Comparison of ENCODE assay signal across 1 cellular context in the genomic region with DNA sequence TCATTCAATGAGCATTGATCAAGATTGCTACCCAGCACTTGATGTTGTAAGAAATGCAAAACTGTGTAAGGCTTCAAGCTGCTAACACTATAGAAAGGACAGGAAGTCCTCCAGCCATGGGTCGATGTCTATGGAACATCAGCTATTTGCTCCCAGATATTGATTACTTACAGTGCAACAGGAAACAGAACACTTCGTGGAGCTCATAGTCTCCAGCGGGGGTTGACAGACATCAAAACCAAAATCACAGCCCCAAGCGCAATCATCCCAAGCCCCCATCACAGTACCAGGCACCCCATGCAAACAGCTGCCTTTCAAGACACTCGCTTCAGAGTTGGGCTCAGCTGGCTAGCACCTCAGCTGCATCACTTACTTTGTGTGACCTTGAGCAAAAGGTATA.
A peak's percentile ranks its signal among the peaks of the same experiment; 100 is the strongest.
TF ChIP-seq lines count a peak whose summit lies in the region.

No MANE protein-coding gene starts in this region.

TF ChIP-seq in HepG2, 621 proteins besides CTCF, POLR2A, EP300 and RAD21 (continued from another document and continues in another):
- TF ChIP-seq ZNF512 (CRISPR knock-in tag; IDR thresholded peaks at IDR 0.05) (no peak), ZNF674 (CRISPR knock-in tag; IDR thresholded peaks at IDR 0.05; ENCODE audit: low read depth) (no peak), ZNF510 (CRISPR knock-in tag; IDR thresholded peaks at IDR 0.05; ENCODE audit: low read depth) (no peak), HNF4A (CRISPR knock-in tag; IDR thresholded peaks at IDR 0.05) (0 out of 2 replicates have a peak, but pooled peaks have one; percentile 32), NFIB (CRISPR knock-in tag; IDR thresholded peaks at IDR 0.05; ENCODE audit: borderline replicate concordance) (no peak), ZNF224 (CRISPR knock-in tag; IDR thresholded peaks at IDR 0.05) (no peak), WIZ (CRISPR knock-in tag; IDR thresholded peaks at IDR 0.05) (no peak), KDM1A (CRISPR knock-in tag; IDR thresholded peaks at IDR 0.05) (no peak), STAG1 (CRISPR knock-in tag; IDR thresholded peaks at IDR 0.05) (no peak), ZNF75D (CRISPR knock-in tag; IDR thresholded peaks at IDR 0.05; ENCODE audit: borderline replicate concordance) (no peak), UBTF (CRISPR knock-in tag; IDR thresholded peaks at IDR 0.05) (0 out of 2 replicates have a peak, but pooled peaks have one; percentile 19), ZNF17 (CRISPR knock-in tag; IDR thresholded peaks at IDR 0.05) (no peak), ZNF121 (CRISPR knock-in tag; IDR thresholded peaks at IDR 0.05) (no peak), POLR2G (IDR thresholded peaks at IDR 0.05; ENCODE audit: low read depth, low read length) (no peak), ZFP36L1 (CRISPR knock-in tag; IDR thresholded peaks at IDR 0.05) (no peak), SAFB2 (CRISPR knock-in tag; IDR thresholded peaks at IDR 0.05; ENCODE audit: borderline replicate concordance, low read depth) (no peak), FOXK1 (CRISPR knock-in tag; IDR thresholded peaks at IDR 0.05; ENCODE audit: borderline replicate concordance, low read depth) (peak; percentile 57; the same call in 1 of the 2 replicates), HOXA9 (CRISPR knock-in tag; IDR thresholded peaks at IDR 0.05; ENCODE audit: borderline replicate concordance) (no peak), FOXO4 (CRISPR knock-in tag; conservative IDR thresholded peaks at IDR 0.05) (no peak), ZNF557 (CRISPR knock-in tag; IDR thresholded peaks at IDR 0.05) (no peak), RFX3 (CRISPR knock-in tag; IDR thresholded peaks at IDR 0.05) (no peak), GATAD2A (CRISPR knock-in tag; IDR thresholded peaks at IDR 0.05) (peak; percentile 90), ZSCAN12 (CRISPR knock-in tag; IDR thresholded peaks at IDR 0.05) (no peak), ZBTB43 (CRISPR knock-in tag; conservative IDR thresholded peaks at IDR 0.05) (no peak), FOXC1 (CRISPR knock-in tag; IDR thresholded peaks at IDR 0.05; ENCODE audit: borderline replicate concordance) (no peak), ZEB1 (IDR thresholded peaks at IDR 0.05; ENCODE audit: insufficient replicate concordance, low read depth) (no peak), ZBTB33 (CRISPR knock-in tag; IDR thresholded peaks at IDR 0.05) (no peak), ZNF569 (CRISPR knock-in tag; IDR thresholded peaks at IDR 0.05; ENCODE audit: borderline replicate concordance) (no peak), ZNF354B (CRISPR knock-in tag; IDR thresholded peaks at IDR 0.05) (no peak), ERF (CRISPR knock-in tag; IDR thresholded peaks at IDR 0.05) (no peak), KLF13 (CRISPR knock-in tag; IDR thresholded peaks at IDR 0.05) (no peak), ZNF543 (CRISPR knock-in tag; IDR thresholded peaks at IDR 0.05) (no peak), SNAPC2 (CRISPR knock-in tag; IDR thresholded peaks at IDR 0.05) (no peak), AHDC1 (CRISPR knock-in tag; IDR thresholded peaks at IDR 0.05; ENCODE audit: borderline replicate concordance) (peak; percentile 83), MAFG (CRISPR knock-in tag; IDR thresholded peaks at IDR 0.05) (no peak), CBFB (CRISPR knock-in tag; IDR thresholded peaks at IDR 0.05) (no peak)
- TF ChIP-seq, protein P1, sequence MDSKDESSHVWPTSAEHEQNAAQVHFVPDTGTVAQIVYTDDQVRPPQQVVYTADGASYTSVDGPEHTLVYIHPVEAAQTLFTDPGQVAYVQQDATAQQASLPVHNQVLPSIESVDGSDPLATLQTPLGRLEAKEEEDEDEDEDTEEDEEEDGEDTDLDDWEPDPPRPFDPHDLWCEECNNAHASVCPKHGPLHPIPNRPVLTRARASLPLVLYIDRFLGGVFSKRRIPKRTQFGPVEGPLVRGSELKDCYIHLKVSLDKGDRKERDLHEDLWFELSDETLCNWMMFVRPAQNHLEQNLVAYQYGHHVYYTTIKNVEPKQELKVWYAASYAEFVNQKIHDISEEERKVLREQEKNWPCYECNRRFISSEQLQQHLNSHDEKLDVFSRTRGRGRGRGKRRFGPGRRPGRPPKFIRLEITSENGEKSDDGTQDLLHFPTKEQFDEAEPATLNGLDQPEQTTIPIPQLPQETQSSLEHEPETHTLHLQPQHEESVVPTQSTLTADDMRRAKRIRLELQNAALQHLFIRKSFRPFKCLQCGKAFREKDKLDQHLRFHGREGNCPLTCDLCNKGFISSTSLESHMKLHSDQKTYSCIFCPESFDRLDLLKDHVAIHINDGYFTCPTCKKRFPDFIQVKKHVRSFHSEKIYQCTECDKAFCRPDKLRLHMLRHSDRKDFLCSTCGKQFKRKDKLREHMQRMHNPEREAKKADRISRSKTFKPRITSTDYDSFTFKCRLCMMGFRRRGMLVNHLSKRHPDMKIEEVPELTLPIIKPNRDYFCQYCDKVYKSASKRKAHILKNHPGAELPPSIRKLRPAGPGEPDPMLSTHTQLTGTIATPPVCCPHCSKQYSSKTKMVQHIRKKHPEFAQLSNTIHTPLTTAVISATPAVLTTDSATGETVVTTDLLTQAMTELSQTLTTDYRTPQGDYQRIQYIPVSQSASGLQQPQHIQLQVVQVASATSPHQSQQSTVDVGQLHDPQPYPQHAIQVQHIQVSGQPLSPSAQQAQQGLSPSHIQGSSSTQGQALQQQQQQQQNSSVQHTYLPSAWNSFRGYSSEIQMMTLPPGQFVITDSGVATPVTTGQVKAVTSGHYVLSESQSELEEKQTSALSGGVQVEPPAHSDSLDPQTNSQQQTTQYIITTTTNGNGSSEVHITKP (CRISPR knock-in tag; IDR thresholded peaks at IDR 0.05; ENCODE audit: low read depth) = no peak
- TF ChIP-seq, protein P2, sequence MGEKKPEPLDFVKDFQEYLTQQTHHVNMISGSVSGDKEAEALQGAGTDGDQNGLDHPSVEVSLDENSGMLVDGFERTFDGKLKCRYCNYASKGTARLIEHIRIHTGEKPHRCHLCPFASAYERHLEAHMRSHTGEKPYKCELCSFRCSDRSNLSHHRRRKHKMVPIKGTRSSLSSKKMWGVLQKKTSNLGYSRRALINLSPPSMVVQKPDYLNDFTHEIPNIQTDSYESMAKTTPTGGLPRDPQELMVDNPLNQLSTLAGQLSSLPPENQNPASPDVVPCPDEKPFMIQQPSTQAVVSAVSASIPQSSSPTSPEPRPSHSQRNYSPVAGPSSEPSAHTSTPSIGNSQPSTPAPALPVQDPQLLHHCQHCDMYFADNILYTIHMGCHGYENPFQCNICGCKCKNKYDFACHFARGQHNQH (CRISPR knock-in tag; IDR thresholded peaks at IDR 0.05) = 0 out of 2 replicates have a peak, but pooled peaks have one; percentile 50
- TF ChIP-seq, protein P3, sequence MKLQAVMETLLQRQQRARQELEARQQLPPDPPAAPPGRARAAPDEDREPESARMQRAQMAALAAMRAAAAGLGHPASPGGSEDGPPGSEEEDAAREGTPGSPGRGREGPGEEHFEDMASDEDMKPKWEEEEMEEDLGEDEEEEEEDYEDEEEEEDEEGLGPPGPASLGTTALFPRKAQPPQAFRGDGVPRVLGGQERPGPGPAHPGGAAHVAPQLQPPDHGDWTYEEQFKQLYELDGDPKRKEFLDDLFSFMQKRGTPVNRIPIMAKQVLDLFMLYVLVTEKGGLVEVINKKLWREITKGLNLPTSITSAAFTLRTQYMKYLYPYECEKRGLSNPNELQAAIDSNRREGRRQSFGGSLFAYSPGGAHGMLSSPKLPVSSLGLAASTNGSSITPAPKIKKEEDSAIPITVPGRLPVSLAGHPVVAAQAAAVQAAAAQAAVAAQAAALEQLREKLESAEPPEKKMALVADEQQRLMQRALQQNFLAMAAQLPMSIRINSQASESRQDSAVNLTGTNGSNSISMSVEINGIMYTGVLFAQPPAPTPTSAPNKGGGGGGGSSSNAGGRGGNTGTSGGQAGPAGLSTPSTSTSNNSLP (IDR thresholded peaks at IDR 0.05; ENCODE audit: low read depth, low read length) = 0 out of 2 replicates have a peak, but pooled peaks have one; percentile 25
